23 cellular contexts compared by ENCODE assay signal in genomic region chr11:25048632-25049031, GRCh38.
DNase-seq lines count a peak whose midpoint lies in the region; ATAC-seq, FAIRE-seq and TF ChIP-seq lines count a peak whose summit lies in the region.
"Had no signal": no experiment of that assay in that cellular context is flagged by ENCODE, and none has a peak within 500 bp of the region (broad histone marks: within the 10 kb centered on the region; RNA-seq: fewer than 3 reads in every experiment).

No MANE protein-coding gene starts in this region.

- no peak overlapping the region for H3K27ac Mint-ChIP-seq in WTC11
- H3K27ac Mint-ChIP-seq: B cell; CD4-positive, alpha-beta T cell; CD8-positive, alpha-beta T cell had no signal

- H3K36me3 ChIP-seq in HEK293 (ENCODE audit: control insufficient read depth in 2 of 2, insufficient read depth in 1 of 2, low read length in 2 of 2) (no peaks in the 10 kb centered on the region), kidney (ENCODE audit: control insufficient read depth in 1 of 2, insufficient read depth in 2 of 2, low read length in 2 of 2) (no peaks in the 10 kb centered on the region)
- H3K36me3 ChIP-seq: BLaER1 treated with 17β-estradiol and CSF1 and Interleukin-3, amounts not matched to agents 10 nM and 100 nM had no signal

- H3K4me1 ChIP-seq in HEK293 (ENCODE audit: control insufficient read depth, insufficient read depth, low read length) (no peaks in the 10 kb centered on the region), kidney (ENCODE audit: control insufficient read depth in 1 of 2, insufficient read depth in 1 of 2, low read depth in 1 of 2, low read length in 2 of 2) (no peaks in the 10 kb centered on the region)
- H3K4me1 ChIP-seq: A549; BLaER1 treated with 17β-estradiol and CSF1 and Interleukin-3, amounts not matched to agents 10 nM and 100 nM; Caco-2 had no signal

- POLR2A ChIA-PET in HEK293 (lab: Yijun Ruan, JAX): no interaction called here
- POLR2A ChIA-PET in WTC11 (lab: Charles Lee): no interaction called here

- TF ChIP-seq CTCF in HEK293 (tag by site-specific recombination; IDR thresholded peaks at IDR 0.05) (no peak), WTC11 (IDR thresholded peaks at IDR 0.05) (no peak), kidney (IDR thresholded peaks at IDR 0.05; ENCODE audit: borderline replicate concordance, extremely low read depth, insufficient read depth) (no peak), GM10266 (IDR thresholded peaks at IDR 0.05; ENCODE audit: control insufficient read depth, insufficient read depth, low read depth, missing control alignments) (no peak)

- intact Hi-C loops in kidney (cut with DNase I): no loop called here

- DNase-seq in WTC11 (ENCODE audit: low spot score) (no peak), kidney (no peak), GM10266 (ENCODE audit: extremely low spot score) (no peak)
- no peak for DNase-seq in activated naive CD4-positive, alpha-beta T cell treated with Interleukin-2 at 50 U/mL for 16 hours
- DNase-seq: 8988T; AML-193; Caco-2; Calu3; CD4-positive, alpha-beta T cell; CD8-positive, alpha-beta T cell; DMS79 treated with DMSO at 0.1 percent for 48 hours; GF-D8 had no signal

- H3K36me3 Mint-ChIP-seq in WTC11: no peaks in the 10 kb centered on the region
- H3K36me3 Mint-ChIP-seq: CD8-positive, alpha-beta T cell had no signal

- peak; percentile 8 for FAIRE-seq in kidney (lab: Jason Lieb, UNC)
- FAIRE-seq: A549, D721Med, G401.6, GM12878, GM12892, GM19239 had no signal

- CTCF ChIA-PET in HEK293 (lab: Yijun Ruan, JAX) (no interaction called here), WTC11 (lab: Charles Lee) (no interaction called here)

- no peak overlapping the region for H3K27ac ChIP-seq in HEK293 (ENCODE audit: extremely low read depth, low read depth, low read length)
- no peak overlapping the region for H3K27ac ChIP-seq in kidney (ENCODE audit: low read depth in 2 of 2, low read length in 2 of 2)
- H3K27ac ChIP-seq: A549; BLaER1 treated with 17β-estradiol and CSF1 and Interleukin-3, amounts not matched to agents 10 nM and 100 nM; C4-2B had no signal

- H3K4me3 ChIP-seq in HEK293 (ENCODE audit: low read depth, low read length) (no peak overlapping the region), kidney (ENCODE audit: low read length in 2 of 2) (no peak overlapping the region)
- H3K4me3 ChIP-seq: A549; BLaER1 treated with 17β-estradiol and CSF1 and Interleukin-3, amounts not matched to agents 10 nM and 100 nM; GM12878 had no signal

- peaks cover 16% of the 10 kb centered on the region for H3K4me1 Mint-ChIP-seq in WTC11
- H3K4me1 Mint-ChIP-seq: B cell had no signal

- H3K27me3 Mint-ChIP-seq in WTC11 (ENCODE audit: low read depth): no peaks in the 10 kb centered on the region
- H3K27me3 Mint-ChIP-seq: B cell; CD4-positive, alpha-beta T cell had no signal

- H3K9me3 Mint-ChIP-seq in WTC11: no peaks in the 10 kb centered on the region

- H3K4me3 Mint-ChIP-seq in WTC11: no peak overlapping the region
- H3K4me3 Mint-ChIP-seq: B cell; CD4-positive, alpha-beta T cell; CD8-positive, alpha-beta T cell had no signal

- ATAC-seq in WTC11 (no peak), GM18498 (IDR thresholded peaks at IDR 0.05; ENCODE audit: unreplicated experiment) (no peak)
- ATAC-seq: A549; CD8-positive, alpha-beta T cell; GM12878 had no signal

- H3K9ac ChIP-seq in kidney (ENCODE audit: low read length in 2 of 2): no peak overlapping the region
- H3K9ac ChIP-seq: BLaER1 treated with 17β-estradiol and CSF1 and Interleukin-3, amounts not matched to agents 10 nM and 100 nM had no signal

- H3K9me3 ChIP-seq in HEK293 (ENCODE audit: control insufficient read depth, insufficient read depth, low read depth, low read length): no peaks in the 10 kb centered on the region
- H3K9me3 ChIP-seq in kidney (ENCODE audit: control insufficient read depth in 1 of 2, low read length in 2 of 2): no peaks in the 10 kb centered on the region
- H3K9me3 ChIP-seq: A549; BLaER1 treated with 17β-estradiol and CSF1 and Interleukin-3, amounts not matched to agents 10 nM and 100 nM; Caco-2 had no signal

TF ChIP-seq in HEK293, 187 proteins besides CTCF, POLR2A, EP300 and RAD21:
- TF ChIP-seq ZNF513 (tag by site-specific recombination; IDR thresholded peaks at IDR 0.05) (no peak), ZNF48 (tag by site-specific recombination; IDR thresholded peaks at IDR 0.05) (no peak), ZNF670 (tag by site-specific recombination; IDR thresholded peaks at IDR 0.05; ENCODE audit: low read depth) (no peak), ZNF555 (tag by site-specific recombination; conservative IDR thresholded peaks at IDR 0.05) (peak; percentile 30; the same call in 1 of the 2 replicates), ZNF426 (tag by site-specific recombination; IDR thresholded peaks at IDR 0.05) (peak; percentile 40), ZNF280C (tag by site-specific recombination; IDR thresholded peaks at IDR 0.05) (no peak), ZNF394 (tag by site-specific recombination; IDR thresholded peaks at IDR 0.05; ENCODE audit: borderline replicate concordance) (peak; percentile 60; the same call in 1 of the 2 replicates), ZNF416 (tag by site-specific recombination; IDR thresholded peaks at IDR 0.05) (no peak)

TF ChIP-seq in WTC11, 78 proteins besides CTCF, POLR2A, EP300 and RAD21:
- TF ChIP-seq HMGA2 (CRISPR knock-in tag; IDR thresholded peaks at IDR 0.05): peak; percentile 71; the same call in 1 of the 2 replicates
- no peak for TF ChIP-seq PREB (CRISPR knock-in tag; IDR thresholded peaks at IDR 0.05; ENCODE audit: borderline replicate concordance)
